20 cellular contexts compared by ENCODE assay signal in the genomic region with DNA sequence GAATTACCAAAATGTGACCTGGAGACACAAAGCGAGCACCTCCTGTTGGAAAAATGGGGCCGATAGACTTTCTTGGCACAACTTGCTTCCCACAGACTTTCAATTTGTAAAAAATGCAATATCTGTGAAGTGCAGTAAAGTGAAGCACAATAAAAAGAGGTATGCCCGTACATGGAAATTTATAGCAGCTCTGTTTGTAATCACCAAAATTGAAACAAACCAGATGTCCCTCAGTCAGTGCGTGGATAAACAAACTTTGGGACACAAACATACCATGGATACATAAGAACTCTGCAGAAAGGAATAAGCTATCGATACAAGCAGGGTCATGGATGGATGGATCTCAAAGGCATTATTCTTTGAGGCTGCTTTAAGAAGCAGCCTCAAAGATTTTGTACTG. TPM values are rescaled to one million over a fixed set of nuclear protein-coding genes. Genes with fewer than 3 reads are reported as not detected.
DNase-seq lines count a peak whose midpoint lies in the region; ATAC-seq, FAIRE-seq and TF ChIP-seq lines count a peak whose summit lies in the region.
"Had no signal": no experiment of that assay in that cellular context is flagged by ENCODE, and none has a peak within 500 bp of the region (broad histone marks: within the 10 kb centered on the region; RNA-seq: fewer than 3 reads in every experiment).

No MANE protein-coding gene starts in this region.

- H3K27ac ChIP-seq in ACC112 (ENCODE audit: low read depth, low read length) (no peak overlapping the region), pancreas (no peak overlapping the region)
- H3K27ac ChIP-seq: C4-2B, RWPE1 had no signal

- H3K9me3 Mint-ChIP-seq in Caco-2 (ENCODE audit: unreplicated experiment): no peaks in the 10 kb centered on the region
- H3K9me3 Mint-ChIP-seq in activated naive CD8-positive, alpha-beta T cell treated with anti-CD3 and anti-CD28 coated beads, Interleukin-2, amount 50 U/mL, for 24 hours: peaks cover 3% of the 10 kb centered on the region
- peaks cover 0 to 2% (median 0%) of the 10 kb centered on the region in 7 donors for H3K9me3 Mint-ChIP-seq in naive B cell
- H3K9me3 Mint-ChIP-seq: T-helper 1 cell treated with Interleukin-12 subunit alpha and Interleukin-12 subunit beta and Interleukin-4 antibody, amounts not matched to agents 30 μg/mL and 1 μg/mL, for 36 hours had no signal

- H2AFZ ChIP-seq in ACC112 (ENCODE audit: low read length, unreplicated experiment): peak overlapping the region; percentile 31

- no peak overlapping the region for H3K4me3 ChIP-seq in ACC112 (ENCODE audit: low read depth, low read length)
- no peak overlapping the region for H3K4me3 ChIP-seq in Caco-2 (ENCODE audit: low read depth, low read length)
- no peak overlapping the region for H3K4me3 ChIP-seq in pancreas
- H3K4me3 ChIP-seq: left lung had no signal

- H3K4me3 Mint-ChIP-seq in Caco-2 (ENCODE audit: unreplicated experiment) (peak overlapping the region; percentile 15), naive B cell (peak overlapping the region in 1 of 8 donors; percentile 44)
- no peak overlapping the region for H3K4me3 Mint-ChIP-seq in activated naive CD8-positive, alpha-beta T cell treated with anti-CD3 and anti-CD28 coated beads, Interleukin-2, amount 50 U/mL, for 24 hours

- H3K4me1 Mint-ChIP-seq in Caco-2 (ENCODE audit: low read depth, unreplicated experiment) (peaks cover 71% of the 10 kb centered on the region), naive B cell (peaks cover 47 to 78% (median 70%) of the 10 kb centered on the region in 3 donors)
- H3K4me1 Mint-ChIP-seq in activated naive CD8-positive, alpha-beta T cell treated with anti-CD3 and anti-CD28 coated beads, Interleukin-2, amount 50 U/mL, for 24 hours: peaks cover 77% of the 10 kb centered on the region

- H3K4me1 ChIP-seq in ACC112 (ENCODE audit: control insufficient read depth, insufficient read depth, low read length, unreplicated experiment) (peaks cover 35% of the 10 kb centered on the region), Caco-2 (peaks cover 95% of the 10 kb centered on the region), pancreas (peaks cover 0 to 22% (median 0%) of the 10 kb centered on the region in 3 donors)

- FAIRE-seq in pancreas (lab: Jason Lieb, UNC): no peak
- FAIRE-seq: GM12891 had no signal

- intact Hi-C loops in Caco-2 (cut with micrococcal nuclease; ENCODE audit: unreplicated experiment): loop anchor here (10.0 kb wide), 1 partner anchor 870 kb away; no protein-coding TSS in a partner anchor
- intact Hi-C loops in pancreas (cut with DNase I): no loop called here

- no peaks in the 10 kb centered on the region for H3K27me3 Mint-ChIP-seq in Caco-2 (ENCODE audit: insufficient read depth, unreplicated experiment)
- no peaks in the 10 kb centered on the region for H3K27me3 Mint-ChIP-seq in activated naive CD8-positive, alpha-beta T cell treated with anti-CD3 and anti-CD28 coated beads, Interleukin-2, amount 50 U/mL, for 24 hours
- H3K27me3 Mint-ChIP-seq in naive B cell: no peaks in the 10 kb centered on the region
- H3K27me3 Mint-ChIP-seq: activated T-helper 17 cell treated with anti-CD3 and anti-CD28 coated beads, Interleukin-2, amount 50 U/mL, for 72 hours had no signal

- H3K36me3 Mint-ChIP-seq in Caco-2 (ENCODE audit: insufficient read depth, unreplicated experiment) (peaks cover 99% of the 10 kb centered on the region), naive B cell (peaks cover 10 to 32% of the 10 kb centered on the region in 2 donors)
- peaks cover 40% of the 10 kb centered on the region for H3K36me3 Mint-ChIP-seq in activated naive CD8-positive, alpha-beta T cell treated with anti-CD3 and anti-CD28 coated beads, Interleukin-2, amount 50 U/mL, for 24 hours (ENCODE audit: low read depth)

- DNase-seq in Caco-2 (no peak), naive B cell (no peak), pancreas (no peak), T-helper 9 cell (no peak)
- no peak for DNase-seq in activated naive CD8-positive, alpha-beta T cell treated with anti-CD3 and anti-CD28 coated beads, Interleukin-2, amount 50 U/mL, for 24 hours
- DNase-seq: EL; H7; left lung; NCI-H2081; NCI-H748 treated with DMSO at 0.1 percent for 48 hours; stimulated activated CD4-positive, alpha-beta T cell treated with anti-CD3 and anti-CD28 coated beads, Interleukin-1b, Interleukin-23, amount 100 ng/mL, for 48 hours; trophoblast cell had no signal

- 80 to 82% methylated on average over 5 of the region's 5 CpGs for WGBS in pancreas, 2 donors

- H3K27me3 ChIP-seq in ACC112 (ENCODE audit: insufficient read depth, low read length) (no peaks in the 10 kb centered on the region), Caco-2 (replicated peaks; ENCODE audit: control insufficient read depth, insufficient read depth, low read length) (no peaks in the 10 kb centered on the region), pancreas (no peaks in the 10 kb centered on the region)
- H3K27me3 ChIP-seq: left lung had no signal

- TF ChIP-seq CTCF in Caco-2 (IDR thresholded peaks at IDR 0.05; ENCODE audit: insufficient read depth in 1 of 2, low read depth in 1 of 2, low read length in 1 of 2, severe bottlenecking in 1 of 2, unreplicated experiment in 1 of 2): no peak
- no peak for TF ChIP-seq CTCF in pancreas (IDR thresholded peaks at IDR 0.05)

- H3K9me3 ChIP-seq in Caco-2: no peaks in the 10 kb centered on the region
- H3K9me3 ChIP-seq in pancreas: no peaks in the 10 kb centered on the region
- H3K9me3 ChIP-seq: left lung had no signal

- no peak for ATAC-seq in activated naive CD8-positive, alpha-beta T cell treated with anti-CD3 and anti-CD28 coated beads, Interleukin-2, amount 50 U/mL, for 24 hours
- ATAC-seq in naive B cell (ENCODE audit: low read depth in 2 of 2) (no peak), HG03520 (IDR thresholded peaks at IDR 0.05; ENCODE audit: unreplicated experiment) (no peak), HG02798 (IDR thresholded peaks at IDR 0.05; ENCODE audit: poor library complexity, unreplicated experiment) (no peak), pancreas (no peak)
- ATAC-seq: activated T-helper 17 cell treated with anti-CD3 and anti-CD28 coated beads, Interleukin-2, amount 50 U/mL, for 72 hours had no signal

- POLR2A ChIA-PET in Caco-2 (lab: Charles Lee): interaction anchor here (1.1 kb wide), 1 partner anchor 14 kb away, joined by 4 read pairs; no protein-coding TSS in a partner anchor

- H3K27ac Mint-ChIP-seq in Caco-2 (ENCODE audit: unreplicated experiment) (peak overlapping the region; percentile 33), naive B cell (peak overlapping the region in 5 of 6 donors; percentile 65 to 94 (median 90))
- peak overlapping the region; percentile 53 for H3K27ac Mint-ChIP-seq in activated naive CD8-positive, alpha-beta T cell treated with anti-CD3 and anti-CD28 coated beads, Interleukin-2, amount 50 U/mL, for 24 hours

- H3K36me3 ChIP-seq in ACC112 (ENCODE audit: insufficient read depth, low read length) (peaks cover 4% of the 10 kb centered on the region; the same call in 1 of the 2 replicates), Caco-2 (ENCODE audit: control insufficient read depth, insufficient read depth, low read length) (peaks cover 6% of the 10 kb centered on the region; the same call in 1 of the 2 replicates), pancreas (no peaks in the 10 kb centered on the region)

- CTCF ChIA-PET in Caco-2 (lab: Charles Lee): no interaction called here

- peaks cover 8% of the 10 kb centered on the region for H3K79me2 ChIP-seq in ACC112 (ENCODE audit: control insufficient read depth, insufficient read depth, low read length, unreplicated experiment)

- no TSS peak for BruUV-seq in Caco-2 (replicated peaks; lab: Mats Ljungman, UMichigan)

RNA-seq across cellular contexts. Expression of gene ARID5B, which starts 33.6 kb away (rescaled TPM):
- total RNA-seq in Caco-2 (2022) (168 and 169 TPM in 2 replicates), pancreas (10 to 100 TPM in 2 of 6 donors, 1 to 10 TPM in 4; 2.6 to 13.0 (median 6.8) TPM)
- polyA plus RNA-seq in naive B cell (ENCODE audit: low read depth in 6 of 6) (100 to 1,000 TPM in 5 of 6 donors, 10 to 100 TPM in 1; 68.6 to 165 (median 122) TPM), pancreas (1 to 10 TPM; 2.6 to 3.9 TPM)

Comparison
In these comparisons a context has a peak if more than half of its experiments do, and no peak if none do; other contexts are left out.
1. H3K27ac Mint-ChIP-seq: peak in every context shown above with its lines; median percentile 90 in naive B cell; 53 in activated naive CD8-positive, alpha-beta T cell treated with anti-CD3 and anti-CD28 coated beads, Interleukin-2, amount 50 U/mL, for 24 hours; 33 in Caco-2.
2. RNA of gene ARID5B, which starts 33.6 kb away (total RNA-seq): 168 to 169 TPM in Caco-2; 2.6 to 13.0 TPM in pancreas; every median in the first group is over 10 times any median in the second.